1 cellular context compared by ENCODE assay signal in genomic region chr17:40219073-40219860, GRCh38.
TF ChIP-seq lines count a peak whose summit lies in the region.

TSS of gene WIPF2 (plus strand) at chr17:40219304. CDS start at chr17:40256460, 37,156 bp downstream.

TF ChIP-seq in HepG2, 621 proteins besides CTCF, POLR2A, EP300 and RAD21 (continued from another document and continues in another):
- TF ChIP-seq, protein P1, sequence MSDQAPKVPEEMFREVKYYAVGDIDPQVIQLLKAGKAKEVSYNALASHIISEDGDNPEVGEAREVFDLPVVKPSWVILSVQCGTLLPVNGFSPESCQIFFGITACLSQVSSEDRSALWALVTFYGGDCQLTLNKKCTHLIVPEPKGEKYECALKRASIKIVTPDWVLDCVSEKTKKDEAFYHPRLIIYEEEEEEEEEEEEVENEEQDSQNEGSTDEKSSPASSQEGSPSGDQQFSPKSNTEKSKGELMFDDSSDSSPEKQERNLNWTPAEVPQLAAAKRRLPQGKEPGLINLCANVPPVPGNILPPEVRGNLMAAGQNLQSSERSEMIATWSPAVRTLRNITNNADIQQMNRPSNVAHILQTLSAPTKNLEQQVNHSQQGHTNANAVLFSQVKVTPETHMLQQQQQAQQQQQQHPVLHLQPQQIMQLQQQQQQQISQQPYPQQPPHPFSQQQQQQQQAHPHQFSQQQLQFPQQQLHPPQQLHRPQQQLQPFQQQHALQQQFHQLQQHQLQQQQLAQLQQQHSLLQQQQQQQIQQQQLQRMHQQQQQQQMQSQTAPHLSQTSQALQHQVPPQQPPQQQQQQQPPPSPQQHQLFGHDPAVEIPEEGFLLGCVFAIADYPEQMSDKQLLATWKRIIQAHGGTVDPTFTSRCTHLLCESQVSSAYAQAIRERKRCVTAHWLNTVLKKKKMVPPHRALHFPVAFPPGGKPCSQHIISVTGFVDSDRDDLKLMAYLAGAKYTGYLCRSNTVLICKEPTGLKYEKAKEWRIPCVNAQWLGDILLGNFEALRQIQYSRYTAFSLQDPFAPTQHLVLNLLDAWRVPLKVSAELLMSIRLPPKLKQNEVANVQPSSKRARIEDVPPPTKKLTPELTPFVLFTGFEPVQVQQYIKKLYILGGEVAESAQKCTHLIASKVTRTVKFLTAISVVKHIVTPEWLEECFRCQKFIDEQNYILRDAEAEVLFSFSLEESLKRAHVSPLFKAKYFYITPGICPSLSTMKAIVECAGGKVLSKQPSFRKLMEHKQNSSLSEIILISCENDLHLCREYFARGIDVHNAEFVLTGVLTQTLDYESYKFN (CRISPR knock-in tag; conservative IDR thresholded peaks at IDR 0.05) = no peak; the same call in none of the 2 replicates
- TF ChIP-seq ZNF7 (CRISPR knock-in tag; IDR thresholded peaks at IDR 0.05) (no peak), KLF11 (CRISPR knock-in tag; IDR thresholded peaks at IDR 0.05) (peak; percentile 57; the same call in 1 of the 2 replicates), ZFP91 (CRISPR knock-in tag; IDR thresholded peaks at IDR 0.05; ENCODE audit: borderline replicate concordance) (peak; percentile 76; the same call in 1 of the 2 replicates), ZNF530 (CRISPR knock-in tag; IDR thresholded peaks at IDR 0.05; ENCODE audit: low read depth) (no peak), ZBTB33 (CRISPR knock-in tag; IDR thresholded peaks at IDR 0.05) (no peak), USF2 (IDR thresholded peaks at IDR 0.05; ENCODE audit: low read depth, low read length) (no peak), USF2 (CRISPR knock-in tag; IDR thresholded peaks at IDR 0.05; ENCODE audit: borderline replicate concordance) (no peak; the same call in 1 of the 2 replicates), IRX3 (CRISPR knock-in tag; IDR thresholded peaks at IDR 0.05; ENCODE audit: borderline replicate concordance, low read depth) (no peak), CREB1 (IDR thresholded peaks at IDR 0.05) (peak; percentile 50), CREB1 (CRISPR knock-in tag; IDR thresholded peaks at IDR 0.05) (peak; percentile 86), RFX5 (IDR thresholded peaks at IDR 0.05; ENCODE audit: low read depth, low read length) (no peak), DR1 (CRISPR knock-in tag; IDR thresholded peaks at IDR 0.05) (no peak), ZNF512B (CRISPR knock-in tag; IDR thresholded peaks at IDR 0.05; ENCODE audit: borderline replicate concordance) (no peak), TFDP2 (CRISPR knock-in tag; IDR thresholded peaks at IDR 0.05) (peak; percentile 45; the same call in 1 of the 2 replicates), PRDM15 (CRISPR knock-in tag; IDR thresholded peaks at IDR 0.05) (no peak), DNMT3B (CRISPR knock-in tag; conservative IDR thresholded peaks at IDR 0.05) (peak; percentile 68; the same call in 1 of the 2 replicates), NFYB (CRISPR knock-in tag; IDR thresholded peaks at IDR 0.05) (no peak), SAP130 (CRISPR knock-in tag; IDR thresholded peaks at IDR 0.05; ENCODE audit: low read depth) (peak; percentile 85), ZNF644 (CRISPR knock-in tag; IDR thresholded peaks at IDR 0.05; ENCODE audit: low read depth) (0 out of 2 replicates have a peak, but pooled peaks have one; percentile 45), SNAI1 (CRISPR knock-in tag; IDR thresholded peaks at IDR 0.05; ENCODE audit: borderline replicate concordance) (0 out of 2 replicates have a peak, but pooled peaks have one; percentile 65), ZNF333 (CRISPR knock-in tag; IDR thresholded peaks at IDR 0.05; ENCODE audit: borderline replicate concordance) (no peak), GATAD1 (CRISPR knock-in tag; IDR thresholded peaks at IDR 0.05) (peak; percentile 79)
- TF ChIP-seq, protein P2, sequence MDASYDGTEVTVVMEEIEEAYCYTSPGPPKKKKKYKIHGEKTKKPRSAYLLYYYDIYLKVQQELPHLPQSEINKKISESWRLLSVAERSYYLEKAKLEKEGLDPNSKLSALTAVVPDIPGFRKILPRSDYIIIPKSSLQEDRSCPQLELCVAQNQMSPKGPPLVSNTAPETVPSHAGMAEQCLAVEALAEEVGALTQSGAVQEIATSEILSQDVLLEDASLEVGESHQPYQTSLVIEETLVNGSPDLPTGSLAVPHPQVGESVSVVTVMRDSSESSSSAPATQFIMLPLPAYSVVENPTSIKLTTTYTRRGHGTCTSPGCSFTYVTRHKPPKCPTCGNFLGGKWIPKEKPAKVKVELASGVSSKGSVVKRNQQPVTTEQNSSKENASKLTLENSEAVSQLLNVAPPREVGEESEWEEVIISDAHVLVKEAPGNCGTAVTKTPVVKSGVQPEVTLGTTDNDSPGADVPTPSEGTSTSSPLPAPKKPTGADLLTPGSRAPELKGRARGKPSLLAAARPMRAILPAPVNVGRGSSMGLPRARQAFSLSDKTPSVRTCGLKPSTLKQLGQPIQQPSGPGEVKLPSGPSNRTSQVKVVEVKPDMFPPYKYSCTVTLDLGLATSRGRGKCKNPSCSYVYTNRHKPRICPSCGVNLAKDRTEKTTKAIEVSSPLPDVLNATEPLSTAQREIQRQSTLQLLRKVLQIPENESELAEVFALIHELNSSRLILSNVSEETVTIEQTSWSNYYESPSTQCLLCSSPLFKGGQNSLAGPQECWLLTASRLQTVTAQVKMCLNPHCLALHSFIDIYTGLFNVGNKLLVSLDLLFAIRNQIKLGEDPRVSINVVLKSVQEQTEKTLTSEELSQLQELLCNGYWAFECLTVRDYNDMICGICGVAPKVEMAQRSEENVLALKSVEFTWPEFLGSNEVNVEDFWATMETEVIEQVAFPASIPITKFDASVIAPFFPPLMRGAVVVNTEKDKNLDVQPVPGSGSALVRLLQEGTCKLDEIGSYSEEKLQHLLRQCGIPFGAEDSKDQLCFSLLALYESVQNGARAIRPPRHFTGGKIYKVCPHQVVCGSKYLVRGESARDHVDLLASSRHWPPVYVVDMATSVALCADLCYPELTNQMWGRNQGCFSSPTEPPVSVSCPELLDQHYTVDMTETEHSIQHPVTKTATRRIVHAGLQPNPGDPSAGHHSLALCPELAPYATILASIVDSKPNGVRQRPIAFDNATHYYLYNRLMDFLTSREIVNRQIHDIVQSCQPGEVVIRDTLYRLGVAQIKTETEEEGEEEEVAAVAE (CRISPR knock-in tag; IDR thresholded peaks at IDR 0.05; ENCODE audit: borderline replicate concordance) = 0 out of 2 replicates have a peak, but pooled peaks have one; percentile 65
- TF ChIP-seq, protein P3, sequence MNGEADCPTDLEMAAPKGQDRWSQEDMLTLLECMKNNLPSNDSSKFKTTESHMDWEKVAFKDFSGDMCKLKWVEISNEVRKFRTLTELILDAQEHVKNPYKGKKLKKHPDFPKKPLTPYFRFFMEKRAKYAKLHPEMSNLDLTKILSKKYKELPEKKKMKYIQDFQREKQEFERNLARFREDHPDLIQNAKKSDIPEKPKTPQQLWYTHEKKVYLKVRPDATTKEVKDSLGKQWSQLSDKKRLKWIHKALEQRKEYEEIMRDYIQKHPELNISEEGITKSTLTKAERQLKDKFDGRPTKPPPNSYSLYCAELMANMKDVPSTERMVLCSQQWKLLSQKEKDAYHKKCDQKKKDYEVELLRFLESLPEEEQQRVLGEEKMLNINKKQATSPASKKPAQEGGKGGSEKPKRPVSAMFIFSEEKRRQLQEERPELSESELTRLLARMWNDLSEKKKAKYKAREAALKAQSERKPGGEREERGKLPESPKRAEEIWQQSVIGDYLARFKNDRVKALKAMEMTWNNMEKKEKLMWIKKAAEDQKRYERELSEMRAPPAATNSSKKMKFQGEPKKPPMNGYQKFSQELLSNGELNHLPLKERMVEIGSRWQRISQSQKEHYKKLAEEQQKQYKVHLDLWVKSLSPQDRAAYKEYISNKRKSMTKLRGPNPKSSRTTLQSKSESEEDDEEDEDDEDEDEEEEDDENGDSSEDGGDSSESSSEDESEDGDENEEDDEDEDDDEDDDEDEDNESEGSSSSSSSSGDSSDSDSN (CRISPR knock-in tag; IDR thresholded peaks at IDR 0.05) = peak; percentile 61
